21 cellular contexts compared by ENCODE assay signal in genomic region chr18:29434650-29435049, GRCh38.
DNase-seq lines count a peak whose midpoint lies in the region; TF ChIP-seq lines count a peak whose summit lies in the region.
"Had no signal": no experiment of that assay in that cellular context is flagged by ENCODE, and none has a peak within 500 bp of the region (broad histone marks: within the 10 kb centered on the region; RNA-seq: fewer than 3 reads in every experiment).

No MANE protein-coding gene starts in this region.

- H3K27ac ChIP-seq in neural progenitor cell (no peak overlapping the region), WERI-Rb-1 (no peak overlapping the region)
- H3K27ac ChIP-seq: A549, RWPE1 had no signal

- DNase-seq in AG10803 (ENCODE audit: low read depth) = peak; percentile 9
- DNase-seq in HCEC 1CT = peak; percentile 1
- DNase-seq in astrocyte of the hippocampus (ENCODE audit: low read depth, low spot score) = peak; percentile 9
- no peak for DNase-seq in neural progenitor cell (ENCODE audit: low spot score)
- no peak for DNase-seq in WERI-Rb-1
- no peak for DNase-seq in NCI-H1694 treated with DMSO at 0.1 percent for 48 hours (lab: John Stamatoyannopoulos, UW)
- DNase-seq in amniotic stem cell (lab: John Stamatoyannopoulos, UW) = no peak
- DNase-seq: Calu3, DMS79 treated with DMSO at 0.1 percent for 48 hours, Karpas-422, MV-4-11, NCI-H1105, NCI-H1436 treated with DMSO at 0.1 percent for 48 hours, NCI-H1930, NCI-H2107, NCI-H446 treated with DMSO at 0.1 percent for 48 hours, NCI-H526, SHP77 had no signal

- H3K36me3 ChIP-seq in neural progenitor cell (no peaks in the 10 kb centered on the region), WERI-Rb-1 (no peaks in the 10 kb centered on the region)

- H4K20me1 ChIP-seq in neural progenitor cell (ENCODE audit: low read depth) = no peaks in the 10 kb centered on the region

- H3K27me3 Mint-ChIP-seq in neural progenitor cell (ENCODE audit: insufficient read depth, low read depth) = peaks cover 3% of the 10 kb centered on the region
- H3K27me3 Mint-ChIP-seq: B cell had no signal

- no peak overlapping the region for H3K4me2 ChIP-seq in neural progenitor cell
- H3K4me2 ChIP-seq: A549 had no signal

- H3K27me3 ChIP-seq in neural progenitor cell = no peaks in the 10 kb centered on the region
- no peaks in the 10 kb centered on the region for H3K27me3 ChIP-seq in WERI-Rb-1 (ENCODE audit: insufficient read depth, low read depth, severe bottlenecking)

- H3K36me3 Mint-ChIP-seq in neural progenitor cell = no peaks in the 10 kb centered on the region

- TF ChIP-seq CTCF in AG10803 (conservative IDR thresholded peaks at IDR 0.05; ENCODE audit: low read length) (no peak), neural progenitor cell (IDR thresholded peaks at IDR 0.05) (no peak), WERI-Rb-1 (IDR thresholded peaks at IDR 0.05; ENCODE audit: low read depth, low read length) (no peak)

- peaks cover 11% of the 10 kb centered on the region for H3K4me1 Mint-ChIP-seq in neural progenitor cell
- H3K4me1 Mint-ChIP-seq: B cell had no signal

- no peak overlapping the region for H2AFZ ChIP-seq in neural progenitor cell (replicated peaks)

- H3K9me3 Mint-ChIP-seq in neural progenitor cell = peaks cover 21% of the 10 kb centered on the region

- no peaks in the 10 kb centered on the region for H3K4me1 ChIP-seq in neural progenitor cell
- H3K4me1 ChIP-seq: A549 had no signal

- no peak overlapping the region for H3K9ac ChIP-seq in neural progenitor cell

- no peaks in the 10 kb centered on the region for H3K79me2 ChIP-seq in neural progenitor cell (ENCODE audit: low read depth)

- H3K9me3 ChIP-seq in neural progenitor cell (ENCODE audit: low read depth) = peaks cover 9% of the 10 kb centered on the region
- no peaks in the 10 kb centered on the region for H3K9me3 ChIP-seq in WERI-Rb-1 (ENCODE audit: severe bottlenecking)
- H3K9me3 ChIP-seq: A549 had no signal

- no peaks in the 10 kb centered on the region for H3F3A ChIP-seq in neural progenitor cell (ENCODE audit: low read depth)

- no peak overlapping the region for H3K4me3 ChIP-seq in AG10803 (ENCODE audit: low read length)
- no peak overlapping the region for H3K4me3 ChIP-seq in neural progenitor cell
- no peak overlapping the region for H3K4me3 ChIP-seq in WERI-Rb-1 (ENCODE audit: low read depth, low read length)
- H3K4me3 ChIP-seq: A549 had no signal

- no peak overlapping the region for H3K4me3 Mint-ChIP-seq in neural progenitor cell
- H3K4me3 Mint-ChIP-seq: B cell had no signal

- peak overlapping the region; percentile 13 for H3K27ac Mint-ChIP-seq in neural progenitor cell
- H3K27ac Mint-ChIP-seq: B cell had no signal

Comparison
In these comparisons a context has a peak if more than half of its experiments do, and no peak if none do; other contexts are left out.
1. DNase-seq: peak in AG10803 (single experiment), HCEC 1CT (single experiment) and astrocyte of the hippocampus (single experiment); none in neural progenitor cell (single experiment), WERI-Rb-1 (single experiment), NCI-H1694 treated with DMSO at 0.1 percent for 48 hours (single experiment) and amniotic stem cell (single experiment).